Comparison of ENCODE assay signal across 35 cellular contexts in genomic region chr11:117434481-117434880, GRCh38.
DNase-seq lines count a peak whose midpoint lies in the region; FAIRE-seq and TF ChIP-seq lines count a peak whose summit lies in the region.
"Had no signal": no experiment of that assay in that cellular context is flagged by ENCODE, and none has a peak within 500 bp of the region (broad histone marks: within the 10 kb centered on the region; RNA-seq: fewer than 3 reads in every experiment).

No MANE protein-coding gene starts in this region.

- H3K4me1 ChIP-seq in HEK293 (ENCODE audit: control insufficient read depth, insufficient read depth, low read length) (no peaks in the 10 kb centered on the region), OCI-LY3 (ENCODE audit: low read length) (peaks cover 36% of the 10 kb centered on the region), H1 (replicated peaks in 1 of 4; ENCODE audit: control insufficient read depth in 3 of 4, insufficient read depth in 4 of 4, low read length in 3 of 4) (peaks cover 0 to 15% (median 4%) of the 10 kb centered on the region in 4 experiments; a peak in 4 of 7 replicates), tibial nerve (no peaks in the 10 kb centered on the region)
- H3K4me1 ChIP-seq: A549, Caco-2 had no signal

- H3K27me3 ChIP-seq in OCI-LY3 (ENCODE audit: low read depth, low read length) (no peaks in the 10 kb centered on the region), H1 (replicated peaks in 1 of 4; ENCODE audit: control insufficient read depth in 3 of 4, extremely low read depth in 1 of 4, insufficient read depth in 3 of 4, low read length in 3 of 4) (no peaks in the 10 kb centered on the region), tibial nerve (no peaks in the 10 kb centered on the region)
- H3K27me3 ChIP-seq: BE2C; BLaER1; BLaER1 treated with 17β-estradiol and CSF1 and Interleukin-3, amounts not matched to agents 10 nM and 100 nM had no signal

- no peak overlapping the region for H2BK120ac ChIP-seq in H1 (replicated peaks; ENCODE audit: low read depth, low read length)

- FAIRE-seq in GM12892 (lab: Jason Lieb, UNC) (peak; percentile 24), H1 (lab: Jason Lieb, UNC) (no peak)
- FAIRE-seq: A204.1, A549, D721Med had no signal

- intact Hi-C loops in posterior cingulate gyrus (cut with DNase I) = no loop called here

- H3K4me3 ChIP-seq in HEK293 (ENCODE audit: low read depth, low read length) (no peak overlapping the region), OCI-LY3 (ENCODE audit: low read length) (no peak overlapping the region), H1 (ENCODE audit: extremely low read depth in 1 of 4, insufficient read depth in 2 of 4, low read depth in 3 of 4, low read length in 4 of 4) (no peak overlapping the region), tibial nerve (no peak overlapping the region)
- H3K4me3 ChIP-seq: A549; BLaER1; BLaER1 treated with 17β-estradiol and CSF1 and Interleukin-3, amounts not matched to agents 10 nM and 100 nM had no signal

- H3K79me1 ChIP-seq in H1 (ENCODE audit: low read depth, low read length) = no peaks in the 10 kb centered on the region

- H2AFZ ChIP-seq in OCI-LY3 (ENCODE audit: low read depth, low read length) (no peak overlapping the region), H1 (ENCODE audit: low read length) (no peak overlapping the region)

- H2BK5ac ChIP-seq in H1 (ENCODE audit: low read depth, low read length) = no peak overlapping the region

- H3K27ac ChIP-seq in HEK293 (ENCODE audit: extremely low read depth, low read depth, low read length) (no peak overlapping the region), OCI-LY3 (ENCODE audit: low read length) (peak overlapping the region; percentile 53; the same call in 1 of the 2 replicates), H1 (ENCODE audit: low read depth, low read length) (no peak overlapping the region), tibial nerve (no peak overlapping the region)
- H3K27ac ChIP-seq: 22Rv1; A549; BLaER1; BLaER1 treated with 17β-estradiol and CSF1 and Interleukin-3, amounts not matched to agents 10 nM and 100 nM; C4-2B had no signal

- no peak overlapping the region for H4K91ac ChIP-seq in H1 (replicated peaks; ENCODE audit: insufficient read length, low read length)

- H3K18ac ChIP-seq in H1 (ENCODE audit: extremely low read depth, low read length) = no peak overlapping the region

- H2BK12ac ChIP-seq in H1 (ENCODE audit: low read depth, low read length) = no peak overlapping the region

- H3K9ac ChIP-seq in OCI-LY3 (ENCODE audit: low read length) (no peak overlapping the region), H1 (replicated peaks in 1 of 4; ENCODE audit: extremely low read depth in 1 of 4, low read depth in 3 of 4, low read length in 3 of 4) (no peak overlapping the region)
- H3K9ac ChIP-seq: BLaER1; BLaER1 treated with 17β-estradiol and CSF1 and Interleukin-3, amounts not matched to agents 10 nM and 100 nM had no signal

- no peaks in the 10 kb centered on the region for H4K20me1 ChIP-seq in OCI-LY3 (ENCODE audit: insufficient read depth, low read length)
- no peaks in the 10 kb centered on the region for H4K20me1 ChIP-seq in H1 (replicated peaks in 1 of 2; ENCODE audit: control insufficient read depth in 1 of 2, insufficient read depth in 2 of 2, low read length in 2 of 2)
- H4K20me1 ChIP-seq: BLaER1 had no signal

- CTCF ChIA-PET in HEK293 (lab: Yijun Ruan, JAX) = no interaction called here
- CTCF ChIA-PET in H1 (lab: Charles Lee; ENCODE audit: partially characterized antibody) = no interaction called here

- no peak overlapping the region for H3K4me2 ChIP-seq in OCI-LY3 (ENCODE audit: low read length)
- H3K4me2 ChIP-seq in H1 (ENCODE audit: insufficient read depth in 1 of 2, low read depth in 2 of 2, low read length in 2 of 2) = no peak overlapping the region
- H3K4me2 ChIP-seq: A549 had no signal

- H3K56ac ChIP-seq in H1 (replicated peaks; ENCODE audit: insufficient read length, low read depth, low read length) = peak overlapping the region; percentile 20

- no peak overlapping the region for H2BK15ac ChIP-seq in H1 (ENCODE audit: low read length)

- no peak for TF ChIP-seq RAD21 in H1 (IDR thresholded peaks at IDR 0.05 in 1 of 2, conservative IDR thresholded peaks at IDR 0.05 in 1 of 2; ENCODE audit: low read depth in 2 of 2, low read length in 2 of 2)

- no peaks in the 10 kb centered on the region for H3K79me2 ChIP-seq in OCI-LY3 (ENCODE audit: low read length)
- no peaks in the 10 kb centered on the region for H3K79me2 ChIP-seq in H1 (ENCODE audit: control insufficient read depth in 1 of 2, insufficient read depth in 2 of 2, low read length in 2 of 2)

- H3K9me3 ChIP-seq in HEK293 (ENCODE audit: control insufficient read depth, insufficient read depth, low read depth, low read length) (no peaks in the 10 kb centered on the region), OCI-LY3 (ENCODE audit: insufficient read depth, low read length) (no peaks in the 10 kb centered on the region), H1 (ENCODE audit: insufficient read depth in 2 of 2, low read depth in 1 of 2, low read length in 1 of 2) (no peaks in the 10 kb centered on the region), tibial nerve (no peaks in the 10 kb centered on the region)
- H3K9me3 ChIP-seq: A549; BE2C; BLaER1; BLaER1 treated with 17β-estradiol and CSF1 and Interleukin-3, amounts not matched to agents 10 nM and 100 nM; Caco-2 had no signal

- TF ChIP-seq EP300 in H1 (IDR thresholded peaks at IDR 0.05; ENCODE audit: borderline replicate concordance in 1 of 2, low read depth in 2 of 2, low read length in 2 of 2) (no peak), tibial nerve (IDR thresholded peaks at IDR 0.05) (no peak)

- no peak overlapping the region for H2AK5ac ChIP-seq in H1 (ENCODE audit: low read depth, low read length)

- H3K36me3 ChIP-seq in HEK293 (ENCODE audit: control insufficient read depth in 2 of 2, insufficient read depth in 1 of 2, low read length in 2 of 2) = no peaks in the 10 kb centered on the region
- H3K36me3 ChIP-seq in OCI-LY3 (replicated peaks; ENCODE audit: low read depth, low read length) = peaks cover 6% of the 10 kb centered on the region
- no peaks in the 10 kb centered on the region for H3K36me3 ChIP-seq in H1 (ENCODE audit: control insufficient read depth in 2 of 4, insufficient read depth in 4 of 4, low read length in 3 of 4)
- peaks cover 0 to 9% (median 0%) of the 10 kb centered on the region in 3 donors for H3K36me3 ChIP-seq in tibial nerve
- H3K36me3 ChIP-seq: BE2C; BLaER1; BLaER1 treated with 17β-estradiol and CSF1 and Interleukin-3, amounts not matched to agents 10 nM and 100 nM had no signal

- no peak for TF ChIP-seq POLR2A in GM12892 (IDR thresholded peaks at IDR 0.05; ENCODE audit: low read depth, low read length)
- no peak for TF ChIP-seq POLR2A in H1 (IDR thresholded peaks at IDR 0.05; ENCODE audit: control extremely low read depth in 1 of 2, low read depth in 2 of 2, low read length in 2 of 2)
- TF ChIP-seq POLR2A in tibial nerve (IDR thresholded peaks at IDR 0.05) = no peak

- DNase-seq in GM12892 (ENCODE audit: insufficient read length) (no peak), H1 (ENCODE audit: low read depth in 1 of 2, low spot score in 2 of 2) (no peak), ecto neural progenitor cell (ENCODE audit: low spot score) (no peak), posterior cingulate gyrus (no peak), amygdala (lab: John Stamatoyannopoulos, UW) (no peak), tibial nerve (ENCODE audit: low spot score in 2 of 2) (no peak)
- DNase-seq: 8988T; ACHN; AML-193; BE2C; C1 segment of cervical spinal cord; Caco-2; Calu3; CD4-positive, alpha-beta memory T cell; CD4-positive, alpha-beta T cell; CD4-positive, CD25-positive, alpha-beta regulatory T cell; CD8-positive, alpha-beta memory T cell; CD8-positive, alpha-beta T cell; COR-L47; DMS 273 treated with DMSO at 0.1 percent for 48 hours; DMS153; DMS53; DMS79; DMS79 treated with DMSO at 0.1 percent for 48 hours; DND-41; EL had no signal

- POLR2A ChIA-PET in HEK293 (lab: Yijun Ruan, JAX) (no interaction called here), H1 (lab: Charles Lee; ENCODE audit: partially characterized antibody) (no interaction called here)

- no peak for TF ChIP-seq CTCF in HEK293 (tag by site-specific recombination; IDR thresholded peaks at IDR 0.05)
- TF ChIP-seq CTCF in OCI-LY3 (IDR thresholded peaks at IDR 0.05; ENCODE audit: low read depth, low read length) = no peak
- no peak for TF ChIP-seq CTCF in H1 (IDR thresholded peaks at IDR 0.05; ENCODE audit: control extremely low read depth in 1 of 3, insufficient read depth in 1 of 3, low read depth in 1 of 3, low read length in 3 of 3)
- TF ChIP-seq CTCF in tibial nerve (IDR thresholded peaks at IDR 0.05) = no peak

- WGBS in H1 (ENCODE audit: extremely low coverage in 1 of 2, insufficient coverage in 1 of 2, insufficient read length in 1 of 2, insufficient replicate concordance in 2 of 2, low coverage in 1 of 2, low lambda C conversion rate in 2 of 2, missing lambda C conversion rate in 1 of 2), 2 experiments = 80 to 100% methylated on average over 1 of the region's 1 CpG
- 97 to 98% methylated on average over 1 of the region's 1 CpG for WGBS in tibial nerve, 2 donors

- no peak overlapping the region for H4K5ac ChIP-seq in H1 (ENCODE audit: insufficient read length, low read depth, low read length)

- no peak overlapping the region for H3K14ac ChIP-seq in H1 (ENCODE audit: insufficient read length)

- H3K23ac ChIP-seq in H1 (ENCODE audit: insufficient read length) = no peak overlapping the region

- H4K8ac ChIP-seq in H1 (ENCODE audit: extremely low read depth, insufficient read depth, low read length) = no peak overlapping the region

- H2BK20ac ChIP-seq in H1 (ENCODE audit: low read length) = no peak overlapping the region

- H3K23me2 ChIP-seq in H1 (ENCODE audit: low read depth, low read length) = peaks cover 8% of the 10 kb centered on the region

- H3K4ac ChIP-seq in H1 (replicated peaks; ENCODE audit: insufficient read length, low read depth, low read length) = no peak overlapping the region

TF ChIP-seq in HEK293, 187 proteins besides CTCF, POLR2A, EP300 and RAD21 (continues in another document):
- TF ChIP-seq ZBTB17 (tag by site-specific recombination; IDR thresholded peaks at IDR 0.05) = peak; percentile 55

TF ChIP-seq in H1, 55 proteins besides CTCF, POLR2A, EP300 and RAD21 (continues in another document):
- no peak for TF ChIP-seq SUZ12 (IDR thresholded peaks at IDR 0.05; ENCODE audit: low read length)
- no peak for TF ChIP-seq CHD2 (IDR thresholded peaks at IDR 0.05; ENCODE audit: low read length)
- no peak for TF ChIP-seq HDAC6 (IDR thresholded peaks at IDR 0.05; ENCODE audit: low read depth, low read length)
- TF ChIP-seq MAFK (IDR thresholded peaks at IDR 0.05; ENCODE audit: low read depth, low read length) = no peak
- no peak for TF ChIP-seq SAP30 (IDR thresholded peaks at IDR 0.05; ENCODE audit: insufficient read depth, insufficient replicate concordance, low read length)
- no peak for TF ChIP-seq TBP (IDR thresholded peaks at IDR 0.05; ENCODE audit: low read depth, low read length)
